11 cellular contexts compared by ENCODE assay signal in genomic region chr11:67466962-67467771, GRCh38. TPM values are rescaled to one million over a fixed set of nuclear protein-coding genes. Genes with fewer than 3 reads are reported as not detected.
DNase-seq lines count a peak whose midpoint lies in the region; ATAC-seq, FAIRE-seq and TF ChIP-seq lines count a peak whose summit lies in the region.
"Had no signal": no experiment of that assay in that cellular context is flagged by ENCODE, and none has a peak within 500 bp of the region (broad histone marks: within the 10 kb centered on the region; RNA-seq: fewer than 3 reads in every experiment).

No MANE protein-coding gene starts in this region.

- H3K9me3 ChIP-seq in K562 (replicated peaks; ENCODE audit: control insufficient read depth, insufficient read depth, low read depth, low read length) (no peaks in the 10 kb centered on the region), Peyer's patch (no peaks in the 10 kb centered on the region)

- no peaks in the 10 kb centered on the region for H3K27me3 Mint-ChIP-seq in stimulated activated naive CD8-positive, alpha-beta T cell treated with anti-CD3 and anti-CD28 coated beads, Interleukin-15, Interleukin-2, amounts not matched to agents 100 ng/mL and 50 ng/mL, for 24 hours
- no peaks in the 10 kb centered on the region for H3K27me3 Mint-ChIP-seq in mesothelial cell of epicardium (ENCODE audit: low read depth)

- no peak for TF ChIP-seq EP300 in K562 (IDR thresholded peaks at IDR 0.05; ENCODE audit: low read length)

- H3K9me3 Mint-ChIP-seq in stimulated activated naive CD8-positive, alpha-beta T cell treated with anti-CD3 and anti-CD28 coated beads, Interleukin-15, Interleukin-2, amounts not matched to agents 100 ng/mL and 50 ng/mL, for 24 hours, result no peaks in the 10 kb centered on the region
- H3K9me3 Mint-ChIP-seq in mesothelial cell of epicardium, result no peaks in the 10 kb centered on the region

- ATAC-seq in stimulated activated naive CD8-positive, alpha-beta T cell treated with anti-CD3 and anti-CD28 coated beads, Interleukin-15, Interleukin-2, amounts not matched to agents 100 U/mL and 50 U/mL, for 24 hours, result no peak
- ATAC-seq in K562 (no peak), HG03159 (IDR thresholded peaks at IDR 0.05; ENCODE audit: unreplicated experiment) (no peak)

- no peak for TF ChIP-seq CTCF in K562 (IDR thresholded peaks at IDR 0.05 in 2 of 3, conservative IDR thresholded peaks at IDR 0.05 in 1 of 3; ENCODE audit: insufficient read depth in 2 of 3, low read depth in 1 of 3, low read length in 3 of 3)
- no peak for TF ChIP-seq CTCF in mesothelial cell of epicardium (IDR thresholded peaks at IDR 0.05; ENCODE audit: unreplicated experiment)
- TF ChIP-seq CTCF in Peyer's patch (IDR thresholded peaks at IDR 0.05), result no peak

- TF ChIP-seq POLR2A in K562 (conservative IDR thresholded peaks at IDR 0.05), result no peak
- no peak for TF ChIP-seq POLR2A in Peyer's patch (IDR thresholded peaks at IDR 0.05)

- no peaks in the 10 kb centered on the region for H3K36me3 Mint-ChIP-seq in stimulated activated naive CD8-positive, alpha-beta T cell treated with anti-CD3 and anti-CD28 coated beads, Interleukin-15, Interleukin-2, amounts not matched to agents 100 ng/mL and 50 ng/mL, for 24 hours (ENCODE audit: low read depth)
- no peaks in the 10 kb centered on the region for H3K36me3 Mint-ChIP-seq in mesothelial cell of epicardium

- in situ Hi-C loops in K562 (cut with MboI), result no loop called here

- peak overlapping the region; percentile 91 for H3K4me3 Mint-ChIP-seq in stimulated activated naive CD8-positive, alpha-beta T cell treated with anti-CD3 and anti-CD28 coated beads, Interleukin-15, Interleukin-2, amounts not matched to agents 100 ng/mL and 50 ng/mL, for 24 hours
- H3K4me3 Mint-ChIP-seq in mesothelial cell of epicardium, result peak overlapping the region; percentile 87

- peaks cover 35% of the 10 kb centered on the region for H3K4me1 Mint-ChIP-seq in stimulated activated naive CD8-positive, alpha-beta T cell treated with anti-CD3 and anti-CD28 coated beads, Interleukin-15, Interleukin-2, amounts not matched to agents 100 ng/mL and 50 ng/mL, for 24 hours (ENCODE audit: low read depth)
- peaks cover 23% of the 10 kb centered on the region for H3K4me1 Mint-ChIP-seq in mesothelial cell of epicardium

- no peak overlapping the region for H2AFZ ChIP-seq in K562 (ENCODE audit: low read depth, low read length)

- no peaks in the 10 kb centered on the region for H4K20me1 ChIP-seq in K562 (replicated peaks; ENCODE audit: control insufficient read depth, insufficient read depth, low read length)

- BruUV-seq in K562 (replicated peaks; lab: Mats Ljungman, UMichigan), result no TSS peak

- no peaks in the 10 kb centered on the region for H3K9me1 ChIP-seq in K562 (ENCODE audit: control insufficient read depth, insufficient read depth, low read length)

- 77% methylated on average over 8 of the region's 11 CpGs for WGBS in K562 (ENCODE audit: insufficient coverage, low coverage, missing lambda C conversion rate)

- H3K27ac Mint-ChIP-seq in stimulated activated naive CD8-positive, alpha-beta T cell treated with anti-CD3 and anti-CD28 coated beads, Interleukin-15, Interleukin-2, amounts not matched to agents 100 ng/mL and 50 ng/mL, for 24 hours, result peak overlapping the region; percentile 88
- H3K27ac Mint-ChIP-seq in mesothelial cell of epicardium, result peak overlapping the region; percentile 90

- peaks cover 20 to 56% of the 10 kb centered on the region in 2 experiments; a peak in 4 of 5 replicates for H3K4me1 ChIP-seq in K562 (replicated peaks in 1 of 2; ENCODE audit: control insufficient read depth in 2 of 2, insufficient read depth in 2 of 2, low read length in 2 of 2)
- peaks cover 0 to 34% (median 13%) of the 10 kb centered on the region in 4 donors for H3K4me1 ChIP-seq in Peyer's patch

- peaks cover 12% of the 10 kb centered on the region for H3K79me2 ChIP-seq in K562 (ENCODE audit: control insufficient read depth, insufficient read depth, low read length)

- TF ChIP-seq RAD21 in K562 (CRISPR knock-in tag; conservative IDR thresholded peaks at IDR 0.05 in 1 of 2, IDR thresholded peaks at IDR 0.05 in 1 of 2), result no peak

- no peak overlapping the region for H3K27ac ChIP-seq in K562 (ENCODE audit: extremely low read depth, low read depth, low read length)
- H3K27ac ChIP-seq in Peyer's patch, result peak overlapping the region in 2 of 4 donors; percentile 91 to 95

- intact Hi-C loops in K562 (cut with micrococcal nuclease), result loop anchor here (5.0 kb wide), 1 partner anchor 45 kb away; no protein-coding TSS in a partner anchor

- H3K36me3 ChIP-seq in K562 (ENCODE audit: control insufficient read depth, insufficient read depth, low read length) (no peaks in the 10 kb centered on the region), Peyer's patch (no peaks in the 10 kb centered on the region)

- H3K27me3 ChIP-seq in K562 (ENCODE audit: control insufficient read depth in 2 of 2, insufficient read depth in 2 of 2, low read length in 2 of 2), result no peaks in the 10 kb centered on the region
- no peaks in the 10 kb centered on the region for H3K27me3 ChIP-seq in Peyer's patch

- peak overlapping the region in 1 of 2 experiments; percentile 35; a peak in 1 of 4 replicates for H3K9ac ChIP-seq in K562 (ENCODE audit: insufficient read depth in 1 of 2, low read depth in 2 of 2, low read length in 2 of 2)

- FAIRE-seq in K562 (lab: Jason Lieb, UNC), result no peak

- no peak for DNase-seq in stimulated activated naive CD8-positive, alpha-beta T cell treated with anti-CD3 and anti-CD28 coated beads, Interleukin-15, Interleukin-2, amounts not matched to agents 100 U/mL and 50 U/mL, for 24 hours
- DNase-seq in K562 (ENCODE audit: extremely low read depth in 1 of 4, low spot score in 3 of 4) (no peak), mesothelial cell of epicardium (ENCODE audit: low spot score in 2 of 2, unreplicated experiment in 2 of 2) (no peak), NCI-H82 treated with DMSO at 0.1 percent for 48 hours (lab: John Stamatoyannopoulos, UW; ENCODE audit: unreplicated experiment) (no peak), NCI-H748 treated with DMSO at 0.1 percent for 48 hours (lab: John Stamatoyannopoulos, UW) (no peak), Peyer's patch (no peak)
- DNase-seq: DMS153; stimulated activated CD4-positive, alpha-beta T cell treated with anti-CD3 and anti-CD28 coated beads, Interleukin-4, amount 100 ng/mL, for 1 hour had no signal

- POLR2A ChIA-PET in K562 (lab: Yijun Ruan, JAX), result interaction anchor here (0.5 to 1.7 kb wide), 3 partner anchors 10 to 78 kb away, joined by 3 to 4 read pairs (median 3); partner anchors contain the start of gene AIP

- no peak overlapping the region for H3K4me2 ChIP-seq in K562 (ENCODE audit: insufficient read depth, low read length)

- H3K4me3 ChIP-seq in K562 (no peak overlapping the region), Peyer's patch (peak overlapping the region in 1 of 4 donors; percentile 95)

- CTCF ChIA-PET in K562 (lab: Yijun Ruan, JAX; ENCODE audit: low intra/inter-chr PET ratio), result no interaction called here

RNA-seq across cellular contexts. Expression of gene TMEM134, which starts 1.9 kb away (rescaled TPM):
- 5.8 and 18.7 TPM in 2 replicates for total RNA-seq in K562 (2011; cell fraction: chromatin; rRNA removed; ENCODE audit: low replicate concordance)
- total RNA-seq in K562 (2011; cell fraction: nucleolus; rRNA removed), result 21.2 and 21.3 TPM in 2 replicates
- 17.5 and 22.7 TPM in 2 replicates for total RNA-seq in K562 (2011; cell fraction: nucleoplasm; rRNA removed)
- 10.7 and 23.4 TPM in 2 replicates for total RNA-seq in K562 (2014; rRNA removed)
- total RNA-seq in K562 (2014; rRNA removed; fragmentation: Illumina TruSeq; extraction: Trizol), result 1.3 and 1.5 TPM in 2 replicates
- 10.3 and 10.7 TPM in 2 replicates for total RNA-seq in K562 (2015; rRNA removed; fragmentation: Illumina TruSeq; extraction: Trizol)
- total RNA-seq in K562 (2021), result 19.2 and 19.3 TPM in 2 replicates
- 17.5 and 26.2 TPM in 2 replicates for polyA plus RNA-seq in K562 (2011; rRNA removed)
- polyA plus RNA-seq in K562 (2011; cell fraction: cytosol; rRNA removed), result 79.1 and 131 TPM in 2 replicates
- 43.3 and 53.7 TPM in 2 replicates for polyA plus RNA-seq in K562 (2011; cell fraction: nucleus; rRNA removed)
- polyA plus RNA-seq in K562 (2012), result 20.0 and 28.2 TPM in 2 replicates
- polyA plus RNA-seq in K562 (2014; fragmentation: Illumina TruSeq; extraction: Trizol), result 6.3 and 11.1 TPM in 2 replicates
- polyA plus RNA-seq in K562 (2014; fragmentation: Nextera tagmentation; extraction: Ambion mirVana), result 1 to 10 TPM in 1 of 2 experiments, under 1 TPM in 1; 0.63 to 1.4 TPM
- polyA plus RNA-seq in K562 (2014; rRNA removed), result 48.4 and 58.9 TPM in 2 replicates
- polyA minus RNA-seq in K562 (2011; rRNA and poly(A)+ RNA removed), result 1.3 and 2.0 TPM in 2 replicates
- 7.4 and 10.5 TPM in 2 replicates for polyA minus RNA-seq in K562 (2011; cell fraction: cytosol; rRNA and poly(A)+ RNA removed)
- 12.4 and 12.8 TPM in 2 replicates for polyA minus RNA-seq in K562 (2011; cell fraction: nucleus; rRNA and poly(A)+ RNA removed)
- total RNA-seq in mesothelial cell of epicardium, result 64.3 to 69.3 TPM (median 67.8 TPM) in 3 replicates
- total RNA-seq in Peyer's patch, result 100 to 1,000 TPM in 1 of 4 donors, 10 to 100 TPM in 3; 80.0 to 126 (median 86.1) TPM

RNA-seq across cellular contexts. Expression of gene CABP4, which starts 12.0 kb away (rescaled TPM):
- total RNA-seq in K562 (2011; cell fraction: chromatin; rRNA removed; ENCODE audit: low replicate concordance), result not detected in 2 replicates
- total RNA-seq in K562 (2011; cell fraction: nucleolus; rRNA removed), result 0.92 TPM in 1 of 2 replicates, not detected in the other
- 1.0 TPM in 1 of 2 replicates, not detected in the other for total RNA-seq in K562 (2011; cell fraction: nucleoplasm; rRNA removed)
- not detected in 2 replicates for total RNA-seq in K562 (2014; rRNA removed)
- not detected in 2 replicates for total RNA-seq in K562 (2014; rRNA removed; fragmentation: Illumina TruSeq; extraction: Trizol)
- 0.11 TPM in 1 of 2 replicates, not detected in the other for total RNA-seq in K562 (2015; rRNA removed; fragmentation: Illumina TruSeq; extraction: Trizol)
- total RNA-seq in K562 (2021), result not detected in 2 replicates
- polyA plus RNA-seq in K562 (2011; rRNA removed), result 0.08 TPM in 1 of 2 replicates, not detected in the other
- 0.16 TPM in 1 of 2 replicates, not detected in the other for polyA plus RNA-seq in K562 (2011; cell fraction: cytosol; rRNA removed)
- 0.26 TPM in 1 of 2 replicates, not detected in the other for polyA plus RNA-seq in K562 (2011; cell fraction: nucleus; rRNA removed)
- polyA plus RNA-seq in K562 (2012), result 0.14 and 0.20 TPM in 2 replicates
- polyA plus RNA-seq in K562 (2014; fragmentation: Illumina TruSeq; extraction: Trizol), result not detected in 2 replicates
- not detected for polyA plus RNA-seq in K562 (2014; fragmentation: Nextera tagmentation; extraction: Ambion mirVana)
- not detected in 2 replicates for polyA plus RNA-seq in K562 (2014; rRNA removed)
- polyA minus RNA-seq in K562 (2011; rRNA and poly(A)+ RNA removed), result not detected in 2 replicates
- polyA minus RNA-seq in K562 (2011; cell fraction: cytosol; rRNA and poly(A)+ RNA removed), result not detected in 2 replicates
- not detected in 2 replicates for polyA minus RNA-seq in K562 (2011; cell fraction: nucleus; rRNA and poly(A)+ RNA removed)
- total RNA-seq in mesothelial cell of epicardium, result 0.29 to 0.43 TPM (median 0.33 TPM) in 3 replicates
- 1 to 10 TPM in 1 of 4 donors, under 1 TPM in 2, not detected in 1; 0.85 to 3.3 (median 0.94) TPM for total RNA-seq in Peyer's patch

RNA-seq across cellular contexts. Expression of gene GPR152, which starts 14.6 kb away (rescaled TPM):
- not detected in 2 replicates for total RNA-seq in K562 (2011; cell fraction: chromatin; rRNA removed; ENCODE audit: low replicate concordance)
- total RNA-seq in K562 (2011; cell fraction: nucleolus; rRNA removed), result not detected in 2 replicates
- total RNA-seq in K562 (2011; cell fraction: nucleoplasm; rRNA removed), result not detected in 2 replicates
- total RNA-seq in K562 (2014; rRNA removed) (not detected in 2 replicates), K562 (2014; rRNA removed; fragmentation: Illumina TruSeq; extraction: Trizol) (not detected in 2 replicates), K562 (2015; rRNA removed; fragmentation: Illumina TruSeq; extraction: Trizol) (not detected in 2 replicates), K562 (2021) (not detected in 2 replicates), mesothelial cell of epicardium (0.16 TPM in 1 of 3 replicates, not detected in the others), Peyer's patch (not detected)
- polyA plus RNA-seq in K562 (2011; rRNA removed) (not detected in 2 replicates), K562 (2014; fragmentation: Illumina TruSeq; extraction: Trizol) (not detected in 2 replicates), K562 (2014; fragmentation: Nextera tagmentation; extraction: Ambion mirVana) (not detected), K562 (2014; rRNA removed) (not detected in 2 replicates)
- polyA plus RNA-seq in K562 (2011; cell fraction: cytosol; rRNA removed), result not detected in 2 replicates
- not detected in 2 replicates for polyA plus RNA-seq in K562 (2011; cell fraction: nucleus; rRNA removed)
- polyA plus RNA-seq in K562 (2012), result not detected in 2 replicates
- not detected in 2 replicates for polyA minus RNA-seq in K562 (2011; rRNA and poly(A)+ RNA removed)
- polyA minus RNA-seq in K562 (2011; cell fraction: cytosol; rRNA and poly(A)+ RNA removed), result not detected in 2 replicates
- not detected in 2 replicates for polyA minus RNA-seq in K562 (2011; cell fraction: nucleus; rRNA and poly(A)+ RNA removed)
- total RNA-seq: left lobe of liver had no signal

RNA-seq across cellular contexts. Expression of gene AIP, which starts 15.7 kb away (rescaled TPM):
- total RNA-seq in K562 (2011; cell fraction: chromatin; rRNA removed; ENCODE audit: low replicate concordance), result 16.7 and 49.3 TPM in 2 replicates
- 51.0 and 54.0 TPM in 2 replicates for total RNA-seq in K562 (2011; cell fraction: nucleolus; rRNA removed)
- 29.5 and 34.8 TPM in 2 replicates for total RNA-seq in K562 (2011; cell fraction: nucleoplasm; rRNA removed)
- total RNA-seq in K562 (2014; rRNA removed) (92.5 and 101 TPM in 2 replicates), K562 (2014; rRNA removed; fragmentation: Illumina TruSeq; extraction: Trizol) (16.6 and 37.0 TPM in 2 replicates), K562 (2015; rRNA removed; fragmentation: Illumina TruSeq; extraction: Trizol) (50.3 and 52.7 TPM in 2 replicates), K562 (2021) (71.2 and 78.3 TPM in 2 replicates), mesothelial cell of epicardium (43.6 to 45.2 TPM (median 44.6 TPM) in 3 replicates), Peyer's patch (10 to 100 TPM; 39.9 to 75.9 (median 58.4) TPM)
- polyA plus RNA-seq in K562 (2011; rRNA removed) (66.6 and 98.4 TPM in 2 replicates), K562 (2014; fragmentation: Illumina TruSeq; extraction: Trizol) (40.2 and 66.9 TPM in 2 replicates), K562 (2014; fragmentation: Nextera tagmentation; extraction: Ambion mirVana) (10 to 100 TPM in 1 of 2 experiments, 1 to 10 TPM in 1; 5.2 to 16.2 TPM), K562 (2014; rRNA removed) (85.1 and 92.7 TPM in 2 replicates)
- 124 and 170 TPM in 2 replicates for polyA plus RNA-seq in K562 (2011; cell fraction: cytosol; rRNA removed)
- 61.0 and 75.7 TPM in 2 replicates for polyA plus RNA-seq in K562 (2011; cell fraction: nucleus; rRNA removed)
- 81.9 and 121 TPM in 2 replicates for polyA plus RNA-seq in K562 (2012)
- polyA minus RNA-seq in K562 (2011; rRNA and poly(A)+ RNA removed), result 43.3 and 59.8 TPM in 2 replicates
- 48.4 and 57.2 TPM in 2 replicates for polyA minus RNA-seq in K562 (2011; cell fraction: cytosol; rRNA and poly(A)+ RNA removed)
- 22.1 and 26.9 TPM in 2 replicates for polyA minus RNA-seq in K562 (2011; cell fraction: nucleus; rRNA and poly(A)+ RNA removed)

RNA-seq across cellular contexts. Expression of gene CORO1B, which starts 23.9 kb away (rescaled TPM):
- total RNA-seq in K562 (2011; cell fraction: chromatin; rRNA removed; ENCODE audit: low replicate concordance), result 31.2 and 107 TPM in 2 replicates
- 111 and 119 TPM in 2 replicates for total RNA-seq in K562 (2011; cell fraction: nucleolus; rRNA removed)
- total RNA-seq in K562 (2011; cell fraction: nucleoplasm; rRNA removed), result 33.6 and 41.0 TPM in 2 replicates
- 120 and 167 TPM in 2 replicates for total RNA-seq in K562 (2014; rRNA removed)
- 5.2 and 14.6 TPM in 2 replicates for total RNA-seq in K562 (2014; rRNA removed; fragmentation: Illumina TruSeq; extraction: Trizol)
- 73.6 and 73.9 TPM in 2 replicates for total RNA-seq in K562 (2015; rRNA removed; fragmentation: Illumina TruSeq; extraction: Trizol)
- 98.1 and 107 TPM in 2 replicates for total RNA-seq in K562 (2021)
- polyA plus RNA-seq in K562 (2011; rRNA removed), result 45.1 and 84.3 TPM in 2 replicates
- 89.0 and 162 TPM in 2 replicates for polyA plus RNA-seq in K562 (2011; cell fraction: cytosol; rRNA removed)
- polyA plus RNA-seq in K562 (2011; cell fraction: nucleus; rRNA removed), result 134 and 224 TPM in 2 replicates
- polyA plus RNA-seq in K562 (2012), result 82.1 and 171 TPM in 2 replicates
- 66.3 and 93.6 TPM in 2 replicates for polyA plus RNA-seq in K562 (2014; fragmentation: Illumina TruSeq; extraction: Trizol)
- 1 to 10 TPM in 1 of 2 experiments, under 1 TPM in 1; 0.23 to 1.0 TPM for polyA plus RNA-seq in K562 (2014; fragmentation: Nextera tagmentation; extraction: Ambion mirVana)
- polyA plus RNA-seq in K562 (2014; rRNA removed), result 87.8 and 98.1 TPM in 2 replicates
- polyA minus RNA-seq in K562 (2011; rRNA and poly(A)+ RNA removed), result 26.3 and 36.5 TPM in 2 replicates
- 64.5 and 70.8 TPM in 2 replicates for polyA minus RNA-seq in K562 (2011; cell fraction: cytosol; rRNA and poly(A)+ RNA removed)
- 51.2 and 64.8 TPM in 2 replicates for polyA minus RNA-seq in K562 (2011; cell fraction: nucleus; rRNA and poly(A)+ RNA removed)
- total RNA-seq in mesothelial cell of epicardium, result 70.2 to 75.7 TPM (median 71.7 TPM) in 3 replicates
- total RNA-seq in Peyer's patch, result 100 to 1,000 TPM in 3 of 4 donors, 10 to 100 TPM in 1; 68.5 to 161 (median 138) TPM
